8 cellular contexts compared by ENCODE assay signal in the genomic region with DNA sequence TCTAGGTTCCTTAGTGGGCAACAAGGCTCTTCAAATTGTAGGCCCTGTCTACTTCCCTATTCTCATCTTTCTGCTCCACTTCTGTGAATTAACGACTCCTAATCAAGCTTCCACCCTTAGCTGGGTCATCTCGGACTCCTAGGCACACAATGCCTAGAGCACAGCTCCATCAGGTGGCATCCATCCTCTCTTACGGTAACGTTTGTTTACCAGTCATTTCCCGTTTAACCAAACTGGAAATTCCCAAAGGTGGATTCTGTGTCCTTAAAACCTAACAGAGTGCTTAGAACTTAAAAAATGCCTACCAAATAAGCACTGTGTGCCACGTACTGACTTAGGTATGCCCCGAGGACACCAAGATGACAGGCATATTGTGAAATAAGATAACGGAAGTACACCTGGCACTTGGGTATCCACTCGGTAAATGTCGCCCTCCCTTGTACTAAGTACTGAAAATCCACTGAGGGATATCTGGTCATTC. TPM values are rescaled to one million over a fixed set of nuclear protein-coding genes. Genes with fewer than 3 reads are reported as not detected.
DNase-seq lines count a peak whose midpoint lies in the region; ATAC-seq and TF ChIP-seq lines count a peak whose summit lies in the region.

No MANE protein-coding gene starts in this region.

- no TSS peak for BruUV-seq in MCF 10A (replicated peaks; lab: Mats Ljungman, UMichigan)

- H3K4me1 Mint-ChIP-seq in activated CD8-positive, alpha-beta memory T cell treated with anti-CD3 and anti-CD28 coated beads, Interleukin-2, amount 10 ng/mL, durations not matched to agents 7 days and 5 days = peaks cover 34% of the 10 kb centered on the region
- H3K4me1 Mint-ChIP-seq in MCF 10A (ENCODE audit: insufficient read depth, unreplicated experiment) (peaks cover 38% of the 10 kb centered on the region), memory B cell (peaks cover 47% of the 10 kb centered on the region)

- H3K9me3 Mint-ChIP-seq in activated CD8-positive, alpha-beta memory T cell treated with anti-CD3 and anti-CD28 coated beads, Interleukin-2, amount 10 ng/mL, durations not matched to agents 7 days and 5 days (ENCODE audit: low read depth) = no peaks in the 10 kb centered on the region
- H3K9me3 Mint-ChIP-seq in MCF 10A (ENCODE audit: unreplicated experiment) = no peaks in the 10 kb centered on the region
- H3K9me3 Mint-ChIP-seq in memory B cell = no peaks in the 10 kb centered on the region

- POLR2A ChIA-PET in MCF 10A (lab: Yijun Ruan, JAX) = interaction anchor here (0.7 to 4.4 kb wide), 29 partner anchors 8 to 533 kb away, joined by 3 to 68 read pairs (median 8); partner anchors contain the start of genes ACBD3, H3-3A, LIN9 and PSEN2

- H3K27me3 Mint-ChIP-seq in activated CD8-positive, alpha-beta memory T cell treated with anti-CD3 and anti-CD28 coated beads, Interleukin-2, amount 10 ng/mL, durations not matched to agents 7 days and 5 days = peaks cover 2% of the 10 kb centered on the region
- H3K27me3 Mint-ChIP-seq in MCF 10A (ENCODE audit: insufficient read depth, unreplicated experiment) = no peaks in the 10 kb centered on the region
- H3K27me3 Mint-ChIP-seq in memory B cell = no peaks in the 10 kb centered on the region

- peak overlapping the region; percentile 99 for H3K4me3 Mint-ChIP-seq in activated CD8-positive, alpha-beta memory T cell treated with anti-CD3 and anti-CD28 coated beads, Interleukin-2, amount 10 ng/mL, durations not matched to agents 7 days and 5 days
- H3K4me3 Mint-ChIP-seq in MCF 10A (ENCODE audit: unreplicated experiment) (peak overlapping the region; percentile 78), memory B cell (peak overlapping the region; percentile 91)

- TF ChIP-seq CTCF in MCF 10A (IDR thresholded peaks at IDR 0.05; ENCODE audit: unreplicated experiment) = no peak

- H3K36me3 Mint-ChIP-seq in activated CD8-positive, alpha-beta memory T cell treated with anti-CD3 and anti-CD28 coated beads, Interleukin-2, amount 10 ng/mL, durations not matched to agents 7 days and 5 days = peaks cover 13% of the 10 kb centered on the region
- H3K36me3 Mint-ChIP-seq in MCF 10A (ENCODE audit: insufficient read depth, unreplicated experiment) (peaks cover 22% of the 10 kb centered on the region), memory B cell (peaks cover 2% of the 10 kb centered on the region)

- peak overlapping the region; percentile 97 for H3K27ac Mint-ChIP-seq in activated CD8-positive, alpha-beta memory T cell treated with anti-CD3 and anti-CD28 coated beads, Interleukin-2, amount 10 ng/mL, durations not matched to agents 7 days and 5 days
- H3K27ac Mint-ChIP-seq in MCF 10A (ENCODE audit: low read depth, unreplicated experiment) (peak overlapping the region; percentile 82), memory B cell (peak overlapping the region; percentile 96)

- CTCF ChIA-PET in activated CD8-positive, alpha-beta memory T cell treated with anti-CD3 and anti-CD28 coated beads, Interleukin-2, amount 10 ng/mL, durations not matched to agents 7 days and 5 days (lab: Charles Lee) = interaction anchor here (1.2 to 6.6 kb wide), 9 partner anchors 10 to 324 kb away, joined by 3 to 76 read pairs (median 14); partner anchors contain the start of gene LIN9
- CTCF ChIA-PET in MCF 10A (lab: Yijun Ruan, JAX) = interaction anchor here (0.6 to 9.8 kb wide), 25 partner anchors 8 to 1122 kb away, joined by 3 to 113 read pairs (median 5); partner anchors contain the start of gene LIN9

- no peak for ATAC-seq in activated CD8-positive, alpha-beta memory T cell treated with anti-CD3 and anti-CD28 coated beads, Interleukin-2, amount 10 ng/mL, durations not matched to agents 7 days and 5 days
- ATAC-seq in memory B cell (ENCODE audit: low read depth) (peak; percentile 5), GM21423 (IDR thresholded peaks at IDR 0.05; ENCODE audit: unreplicated experiment) (no peak)

- peak; percentile 46 for DNase-seq in activated CD8-positive, alpha-beta memory T cell treated with anti-CD3 and anti-CD28 coated beads, Interleukin-2, amount 10 ng/mL, durations not matched to agents 7 days and 5 days
- DNase-seq in activated CD8-positive, alpha-beta memory T cell treated with anti-CD3 and anti-CD28 coated beads for 24 hours = no peak
- DNase-seq in NCI-H226 (peak; percentile 3), MCF 10A (ENCODE audit: unreplicated experiment) (peak; percentile 81), memory B cell (ENCODE audit: low spot score in 2 of 2) (no peak), SHP77 (lab: John Stamatoyannopoulos, UW) (no peak), inferior parietal cortex (ENCODE audit: extremely low spot score) (no peak)

- intact Hi-C loops in MCF 10A (cut with micrococcal nuclease) = loop anchor here (2.0 to 10.0 kb wide), 3 partner anchors 220 to 342 kb away; partner anchors contain the start of genes ACBD3 and H3-3A

RNA-seq across cellular contexts. Expression of gene PARP1, which starts 1.5 kb away (rescaled TPM):
- 100 to 1,000 TPM; 185 to 207 TPM for total RNA-seq in activated CD8-positive, alpha-beta memory T cell treated with anti-CD3 and anti-CD28 coated beads, Interleukin-2, amount 10 ng/mL, durations not matched to agents 7 days and 5 days
- total RNA-seq in MCF 10A (2022) = 192 and 235 TPM in 2 replicates

Comparison
In these comparisons a context has a peak if more than half of its experiments do, and no peak if none do; other contexts are left out.
1. DNase-seq: peak in activated CD8-positive, alpha-beta memory T cell treated with anti-CD3 and anti-CD28 coated beads, Interleukin-2, amount 10 ng/mL, durations not matched to agents 7 days and 5 days (single experiment), NCI-H226 (single experiment) and MCF 10A (single experiment); none in activated CD8-positive, alpha-beta memory T cell treated with anti-CD3 and anti-CD28 coated beads for 24 hours (single experiment), memory B cell (0 of 2), SHP77 (0 of 2) and inferior parietal cortex (single experiment).
2. Peak in every context shown above with its lines, with median percentiles within 50 percentile points of each other: H3K27ac Mint-ChIP-seq and H3K4me3 Mint-ChIP-seq.